ENCODE assay signal across 26 cellular contexts in genomic region chr20:54200487-54201267, GRCh38. TPM values are rescaled to one million over a fixed set of nuclear protein-coding genes. Genes with fewer than 3 reads are reported as not detected.
A peak's percentile ranks its signal among the peaks of the same experiment; 100 is the strongest.
DNase-seq lines count a peak whose midpoint lies in the region; ATAC-seq, FAIRE-seq and TF ChIP-seq lines count a peak whose summit lies in the region.
"Had no signal": no experiment of that assay in that cellular context is flagged by ENCODE, and none has a peak within 500 bp of the region (broad histone marks: within the 10 kb centered on the region; RNA-seq: fewer than 3 reads in every experiment).

No MANE protein-coding gene starts in this region.

- H3F3A ChIP-seq in PC-3 (ENCODE audit: low read length, unreplicated experiment), result no peaks in the 10 kb centered on the region

- intact Hi-C loops in PC-3 (cut with micrococcal nuclease), result loop anchor here (10.0 kb wide), 1 partner anchor 626 kb away; no protein-coding TSS in a partner anchor

- no peak overlapping the region for H2AFZ ChIP-seq in PC-3 (ENCODE audit: low read length)

- no peaks in the 10 kb centered on the region for H3K36me3 ChIP-seq in PC-3 (ENCODE audit: low read depth, low read length)
- H3K36me3 ChIP-seq in small intestine (ENCODE audit: control insufficient read depth in 2 of 2, insufficient read depth in 2 of 2, low read length in 2 of 2), result no peaks in the 10 kb centered on the region
- H3K36me3 ChIP-seq: SJSA1, thyroid gland had no signal

- TF ChIP-seq CTCF in PC-3 (conservative IDR thresholded peaks at IDR 0.05; ENCODE audit: low read depth, low read length) (no peak), GM13976 (IDR thresholded peaks at IDR 0.05; ENCODE audit: borderline replicate concordance, control extremely low read depth, extremely low read depth, insufficient read depth, missing control alignments) (no peak)

- H3K36me3 Mint-ChIP-seq in stimulated activated memory B cell treated with anti-CD40 and anti-IgM and Interleukin-4, amounts not matched to agents 10 μg/mL and 1 μg/mL and 100 μg/mL, for 72 hours, result no peaks in the 10 kb centered on the region
- H3K36me3 Mint-ChIP-seq: activated CD8-positive, alpha-beta memory T cell treated with anti-CD3 and anti-CD28 coated beads, Interleukin-2, amount 10 ng/mL, durations not matched to agents 7 days and 5 days; activated naive CD8-positive, alpha-beta T cell treated with anti-CD3 and anti-CD28 coated beads for 36 hours; CD8-positive, alpha-beta T cell; IgD-negative memory B cell had no signal

- peak; percentile 42 for ATAC-seq in PC-3
- peak; percentile 61 for ATAC-seq in esophagus mucosa
- no peak for ATAC-seq in stimulated activated memory B cell treated with anti-CD40 and anti-IgM and Interleukin-4, amounts not matched to agents 10 μg/mL and 1 μg/mL and 100 μg/mL, for 72 hours
- ATAC-seq: activated CD8-positive, alpha-beta memory T cell treated with anti-CD3 and anti-CD28 coated beads, Interleukin-2, amount 10 ng/mL, durations not matched to agents 7 days and 5 days; CD8-positive, alpha-beta T cell had no signal

- H3K4me3 ChIP-seq in PC-3 (ENCODE audit: low read length) (no peak overlapping the region), small intestine (ENCODE audit: low read depth in 1 of 2, low read length in 2 of 2) (no peak overlapping the region)
- H3K4me3 ChIP-seq: SJSA1, smooth muscle cell, thyroid gland had no signal

- FAIRE-seq in small intestine (lab: Jason Lieb, UNC), result no peak

- CTCF ChIA-PET in PC-3 (lab: Charles Lee), result interaction anchor here (0.5 to 1.4 kb wide), 7 partner anchors 67 to 447 kb away, joined by 3 to 16 read pairs (median 4); no protein-coding TSS in a partner anchor

- H3K4me2 ChIP-seq in PC-3 (ENCODE audit: low read length), result no peak overlapping the region
- H3K4me2 ChIP-seq: smooth muscle cell had no signal

- H4K20me1 ChIP-seq in PC-3 (ENCODE audit: low read length), result no peaks in the 10 kb centered on the region

- H3K79me2 ChIP-seq in PC-3 (ENCODE audit: low read length), result no peaks in the 10 kb centered on the region

- H3K4me3 Mint-ChIP-seq in stimulated activated memory B cell treated with anti-CD40 and anti-IgM and Interleukin-4, amounts not matched to agents 10 μg/mL and 1 μg/mL and 100 μg/mL, for 72 hours, result no peak overlapping the region
- H3K4me3 Mint-ChIP-seq: activated CD8-positive, alpha-beta memory T cell treated with anti-CD3 and anti-CD28 coated beads, Interleukin-2, amount 10 ng/mL, durations not matched to agents 7 days and 5 days; activated naive CD8-positive, alpha-beta T cell treated with anti-CD3 and anti-CD28 coated beads for 36 hours; CD8-positive, alpha-beta T cell; IgD-negative memory B cell had no signal

- H3K9me2 ChIP-seq in PC-3 (replicated peaks; ENCODE audit: low read length), result no peaks in the 10 kb centered on the region

- no peak overlapping the region for H3K27ac Mint-ChIP-seq in stimulated activated memory B cell treated with anti-CD40 and anti-IgM and Interleukin-4, amounts not matched to agents 10 μg/mL and 1 μg/mL and 100 μg/mL, for 72 hours
- H3K27ac Mint-ChIP-seq: activated CD8-positive, alpha-beta memory T cell treated with anti-CD3 and anti-CD28 coated beads, Interleukin-2, amount 10 ng/mL, durations not matched to agents 7 days and 5 days; activated naive CD8-positive, alpha-beta T cell treated with anti-CD3 and anti-CD28 coated beads for 36 hours; CD8-positive, alpha-beta T cell; IgD-negative memory B cell had no signal

- H3K9me3 ChIP-seq in PC-3 (ENCODE audit: low read length) (no peaks in the 10 kb centered on the region), small intestine (ENCODE audit: control insufficient read depth, low read depth) (no peaks in the 10 kb centered on the region)
- H3K9me3 ChIP-seq: SJSA1, thyroid gland had no signal

- peaks cover 22% of the 10 kb centered on the region for H3K4me1 Mint-ChIP-seq in stimulated activated memory B cell treated with anti-CD40 and anti-IgM and Interleukin-4, amounts not matched to agents 10 μg/mL and 1 μg/mL and 100 μg/mL, for 72 hours

- BruUV-seq in PC-3 (replicated peaks; lab: Mats Ljungman, UMichigan), result no TSS peak

- no peaks in the 10 kb centered on the region for H3K9me3 Mint-ChIP-seq in stimulated activated memory B cell treated with anti-CD40 and anti-IgM and Interleukin-4, amounts not matched to agents 10 μg/mL and 1 μg/mL and 100 μg/mL, for 72 hours
- H3K9me3 Mint-ChIP-seq: activated naive CD8-positive, alpha-beta T cell treated with anti-CD3 and anti-CD28 coated beads for 36 hours; CD8-positive, alpha-beta T cell; IgD-negative memory B cell had no signal

- H3K4me1 ChIP-seq in PC-3 (ENCODE audit: insufficient read depth, low read length) (peaks cover 18% of the 10 kb centered on the region), small intestine (ENCODE audit: control insufficient read depth in 2 of 2, insufficient read depth in 1 of 2, low read depth in 1 of 2, low read length in 1 of 2) (no peaks in the 10 kb centered on the region)
- H3K4me1 ChIP-seq: SJSA1 had no signal

- POLR2A ChIA-PET in PC-3 (lab: Charles Lee; ENCODE audit: unreplicated experiment), result interaction anchor here (0.6 kb wide), 2 partner anchors 54 to 105 kb away, joined by 3 to 5 read pairs; no protein-coding TSS in a partner anchor

- WGBS in small intestine, 3 donors, result 44 to 53% (median 48%) methylated on average over 7 of the region's 7 CpGs

- no peak overlapping the region for H3K27ac ChIP-seq in PC-3 (ENCODE audit: low read length)
- H3K27ac ChIP-seq in small intestine (ENCODE audit: low read depth in 1 of 2, low read length in 1 of 2), result no peak overlapping the region
- H3K27ac ChIP-seq: 22Rv1, HL-60, SJSA1, thyroid gland had no signal

- H3K9ac ChIP-seq in PC-3 (ENCODE audit: low read length), result no peak overlapping the region

- H3K27me3 Mint-ChIP-seq in stimulated activated memory B cell treated with anti-CD40 and anti-IgM and Interleukin-4, amounts not matched to agents 10 μg/mL and 1 μg/mL and 100 μg/mL, for 72 hours, result no peaks in the 10 kb centered on the region
- H3K27me3 Mint-ChIP-seq: activated naive CD8-positive, alpha-beta T cell treated with anti-CD3 and anti-CD28 coated beads for 36 hours; IgD-negative memory B cell had no signal

- in situ Hi-C loops in GM13976 (cut with MboI; ENCODE audit: low sequenced_read_pairs, unreplicated experiment), result no loop called here

- H3K27me3 ChIP-seq in PC-3 (ENCODE audit: low read length) (no peaks in the 10 kb centered on the region), small intestine (ENCODE audit: control insufficient read depth in 2 of 2, insufficient read depth in 2 of 2, low read length in 2 of 2) (no peaks in the 10 kb centered on the region)
- H3K27me3 ChIP-seq: SJSA1, thyroid gland had no signal

- DNase-seq in NCI-H1417 (lab: John Stamatoyannopoulos, UW), result peak in 2 of 3 experiments; percentile 14 to 38
- DNase-seq in NCI-H1417 treated with DMSO at 0.1 percent for 48 hours (lab: John Stamatoyannopoulos, UW), result no peak
- DNase-seq in PC-3, result peak; percentile 73
- DNase-seq in small intestine, result peak; percentile 19
- DNase-seq in activated gamma-delta T cell (lab: John Stamatoyannopoulos, UW), result no peak
- DNase-seq in GM13976 (ENCODE audit: low spot score), result no peak
- DNase-seq: activated CD4-positive, alpha-beta T cell treated with anti-CD3 and anti-CD28 coated beads for 48 hours; activated CD8-positive, alpha-beta memory T cell treated with anti-CD3 and anti-CD28 coated beads, Interleukin-2, amount 10 ng/mL, durations not matched to agents 7 days and 5 days; activated naive CD8-positive, alpha-beta T cell treated with anti-CD3 and anti-CD28 coated beads for 36 hours; CD8-positive, alpha-beta T cell; effector memory CD4-positive, alpha-beta T cell; MM.1S; NCI-H1694; NCI-H2227 treated with DMSO at 0.1 percent for 48 hours; stimulated activated CD4-positive, alpha-beta T cell treated with anti-CD3 and anti-CD28 coated beads, Interleukin-2, amount 100 ng/mL, for 48 hours; stimulated activated naive CD4-positive, alpha-beta T cell; T-helper 1 cell; thyroid gland had no signal

RNA-seq across cellular contexts. Expression of gene PFDN4, which starts 7.2 kb away (rescaled TPM):
- total RNA-seq in PC-3 (2014; rRNA removed), result 100 and 122 TPM in 2 replicates
- 19.0 TPM for total RNA-seq in esophagus mucosa
- 10 to 100 TPM; 25.9 to 65.3 (median 43.0) TPM for polyA plus RNA-seq in small intestine

RNA-seq across cellular contexts. Expression of gene CYP24A1, which starts 26.9 kb away (rescaled TPM):
- 0.81 and 1.2 TPM in 2 replicates for total RNA-seq in PC-3 (2014; rRNA removed)
- total RNA-seq in esophagus mucosa, result 1.3 TPM
- polyA plus RNA-seq in small intestine, result under 1 TPM in 1 of 3 donors, not detected in 2; 0.03 TPM
- total RNA-seq: activated CD8-positive, alpha-beta memory T cell treated with anti-CD3 and anti-CD28 coated beads, Interleukin-2, amount 10 ng/mL, durations not matched to agents 7 days and 5 days; activated naive CD8-positive, alpha-beta T cell treated with anti-CD3 and anti-CD28 coated beads for 36 hours; CD8-positive, alpha-beta T cell; glomerular endothelial cell; SJSA1 had no signal
- polyA plus RNA-seq: IgD-negative memory B cell had no signal

Comparison
In these comparisons a context has a peak if more than half of its experiments do, and no peak if none do; other contexts are left out.
1. DNase-seq: peak in NCI-H1417 (2 of 3), PC-3 (single experiment) and small intestine (single experiment); none in NCI-H1417 treated with DMSO at 0.1 percent for 48 hours (single experiment), activated gamma-delta T cell (single experiment) and GM13976 (single experiment).